ENCODE assay signal across 1 cellular context in the genomic region with DNA sequence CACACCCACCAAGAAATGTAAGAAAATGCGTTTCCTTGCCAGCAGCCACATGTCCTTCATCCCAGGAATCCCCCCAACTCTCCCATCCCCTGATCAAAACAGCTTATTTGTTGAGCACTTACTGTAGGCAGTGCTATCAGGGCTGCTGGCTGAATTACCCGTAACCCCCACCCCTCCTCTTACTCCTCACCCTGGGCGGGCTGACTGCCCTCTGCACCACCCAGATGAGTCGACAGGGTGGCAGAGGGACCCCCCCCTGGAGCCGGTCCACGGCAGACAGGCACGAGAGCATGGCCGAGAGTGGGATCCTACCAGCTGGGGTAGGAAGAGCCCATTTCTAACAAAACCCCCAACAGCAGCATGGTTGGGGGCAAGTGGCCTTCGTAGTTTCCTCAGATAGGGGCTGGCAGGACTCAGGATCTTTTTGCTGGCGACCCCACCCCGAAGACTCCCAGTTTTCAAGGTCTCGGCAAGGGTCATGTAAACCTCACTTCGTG.
A peak's percentile ranks its signal among the peaks of the same experiment; 100 is the strongest.
TF ChIP-seq lines count a peak whose summit lies in the region.

No MANE protein-coding gene starts in this region.

TF ChIP-seq in K562, 482 proteins besides CTCF, POLR2A, EP300 and RAD21 (continued from another document and continues in another):
- TF ChIP-seq, protein P1, sequence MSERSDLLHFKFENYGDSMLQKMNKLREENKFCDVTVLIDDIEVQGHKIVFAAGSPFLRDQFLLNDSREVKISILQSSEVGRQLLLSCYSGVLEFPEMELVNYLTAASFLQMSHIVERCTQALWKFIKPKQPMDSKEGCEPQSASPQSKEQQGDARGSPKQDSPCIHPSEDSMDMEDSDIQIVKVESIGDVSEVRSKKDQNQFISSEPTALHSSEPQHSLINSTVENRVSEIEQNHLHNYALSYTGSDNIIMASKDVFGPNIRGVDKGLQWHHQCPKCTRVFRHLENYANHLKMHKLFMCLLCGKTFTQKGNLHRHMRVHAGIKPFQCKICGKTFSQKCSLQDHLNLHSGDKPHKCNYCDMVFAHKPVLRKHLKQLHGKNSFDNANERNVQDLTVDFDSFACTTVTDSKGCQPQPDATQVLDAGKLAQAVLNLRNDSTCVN (CRISPR knock-in tag; IDR thresholded peaks at IDR 0.05), result no peak
- TF ChIP-seq, protein P2, sequence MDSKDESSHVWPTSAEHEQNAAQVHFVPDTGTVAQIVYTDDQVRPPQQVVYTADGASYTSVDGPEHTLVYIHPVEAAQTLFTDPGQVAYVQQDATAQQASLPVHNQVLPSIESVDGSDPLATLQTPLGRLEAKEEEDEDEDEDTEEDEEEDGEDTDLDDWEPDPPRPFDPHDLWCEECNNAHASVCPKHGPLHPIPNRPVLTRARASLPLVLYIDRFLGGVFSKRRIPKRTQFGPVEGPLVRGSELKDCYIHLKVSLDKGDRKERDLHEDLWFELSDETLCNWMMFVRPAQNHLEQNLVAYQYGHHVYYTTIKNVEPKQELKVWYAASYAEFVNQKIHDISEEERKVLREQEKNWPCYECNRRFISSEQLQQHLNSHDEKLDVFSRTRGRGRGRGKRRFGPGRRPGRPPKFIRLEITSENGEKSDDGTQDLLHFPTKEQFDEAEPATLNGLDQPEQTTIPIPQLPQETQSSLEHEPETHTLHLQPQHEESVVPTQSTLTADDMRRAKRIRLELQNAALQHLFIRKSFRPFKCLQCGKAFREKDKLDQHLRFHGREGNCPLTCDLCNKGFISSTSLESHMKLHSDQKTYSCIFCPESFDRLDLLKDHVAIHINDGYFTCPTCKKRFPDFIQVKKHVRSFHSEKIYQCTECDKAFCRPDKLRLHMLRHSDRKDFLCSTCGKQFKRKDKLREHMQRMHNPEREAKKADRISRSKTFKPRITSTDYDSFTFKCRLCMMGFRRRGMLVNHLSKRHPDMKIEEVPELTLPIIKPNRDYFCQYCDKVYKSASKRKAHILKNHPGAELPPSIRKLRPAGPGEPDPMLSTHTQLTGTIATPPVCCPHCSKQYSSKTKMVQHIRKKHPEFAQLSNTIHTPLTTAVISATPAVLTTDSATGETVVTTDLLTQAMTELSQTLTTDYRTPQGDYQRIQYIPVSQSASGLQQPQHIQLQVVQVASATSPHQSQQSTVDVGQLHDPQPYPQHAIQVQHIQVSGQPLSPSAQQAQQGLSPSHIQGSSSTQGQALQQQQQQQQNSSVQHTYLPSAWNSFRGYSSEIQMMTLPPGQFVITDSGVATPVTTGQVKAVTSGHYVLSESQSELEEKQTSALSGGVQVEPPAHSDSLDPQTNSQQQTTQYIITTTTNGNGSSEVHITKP (IDR thresholded peaks at IDR 0.05; ENCODE audit: partially characterized antibody), result no peak
- TF ChIP-seq DNMT1 (IDR thresholded peaks at IDR 0.05), result no peak
- TF ChIP-seq, protein P3, sequence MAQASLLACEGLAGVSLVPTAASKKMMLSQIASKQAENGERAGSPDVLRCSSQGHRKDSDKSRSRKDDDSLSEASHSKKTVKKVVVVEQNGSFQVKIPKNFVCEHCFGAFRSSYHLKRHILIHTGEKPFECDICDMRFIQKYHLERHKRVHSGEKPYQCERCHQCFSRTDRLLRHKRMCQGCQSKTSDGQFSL (CRISPR knock-in tag; IDR thresholded peaks at IDR 0.05), result no peak
- TF ChIP-seq, protein P3 (tag; IDR thresholded peaks at IDR 0.05), result no peak
- TF ChIP-seq ZNF507 (tag; conservative IDR thresholded peaks at IDR 0.05), result no peak
- no peak for TF ChIP-seq SIX5 (IDR thresholded peaks at IDR 0.05; ENCODE audit: borderline replicate concordance in 1 of 2, insufficient read depth in 1 of 2, low read depth in 1 of 2, low read length in 2 of 2)
- TF ChIP-seq SIN3B (IDR thresholded peaks at IDR 0.05; ENCODE audit: low read depth), result 0 out of 2 replicates have a peak, but pooled peaks have one; percentile 42
- no peak for TF ChIP-seq ZNF197 (CRISPR knock-in tag; IDR thresholded peaks at IDR 0.05; ENCODE audit: low read depth)
- TF ChIP-seq MBD2 (IDR thresholded peaks at IDR 0.05; ENCODE audit: borderline replicate concordance, low read depth), result no peak
- TF ChIP-seq ETS2 (tag; IDR thresholded peaks at IDR 0.05; ENCODE audit: borderline replicate concordance, poor library complexity, severe bottlenecking), result no peak
- TF ChIP-seq, protein P4, sequence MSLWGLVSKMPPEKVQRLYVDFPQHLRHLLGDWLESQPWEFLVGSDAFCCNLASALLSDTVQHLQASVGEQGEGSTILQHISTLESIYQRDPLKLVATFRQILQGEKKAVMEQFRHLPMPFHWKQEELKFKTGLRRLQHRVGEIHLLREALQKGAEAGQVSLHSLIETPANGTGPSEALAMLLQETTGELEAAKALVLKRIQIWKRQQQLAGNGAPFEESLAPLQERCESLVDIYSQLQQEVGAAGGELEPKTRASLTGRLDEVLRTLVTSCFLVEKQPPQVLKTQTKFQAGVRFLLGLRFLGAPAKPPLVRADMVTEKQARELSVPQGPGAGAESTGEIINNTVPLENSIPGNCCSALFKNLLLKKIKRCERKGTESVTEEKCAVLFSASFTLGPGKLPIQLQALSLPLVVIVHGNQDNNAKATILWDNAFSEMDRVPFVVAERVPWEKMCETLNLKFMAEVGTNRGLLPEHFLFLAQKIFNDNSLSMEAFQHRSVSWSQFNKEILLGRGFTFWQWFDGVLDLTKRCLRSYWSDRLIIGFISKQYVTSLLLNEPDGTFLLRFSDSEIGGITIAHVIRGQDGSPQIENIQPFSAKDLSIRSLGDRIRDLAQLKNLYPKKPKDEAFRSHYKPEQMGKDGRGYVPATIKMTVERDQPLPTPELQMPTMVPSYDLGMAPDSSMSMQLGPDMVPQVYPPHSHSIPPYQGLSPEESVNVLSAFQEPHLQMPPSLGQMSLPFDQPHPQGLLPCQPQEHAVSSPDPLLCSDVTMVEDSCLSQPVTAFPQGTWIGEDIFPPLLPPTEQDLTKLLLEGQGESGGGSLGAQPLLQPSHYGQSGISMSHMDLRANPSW (CRISPR knock-in tag; IDR thresholded peaks at IDR 0.05), result no peak
- no peak for TF ChIP-seq JUN (IDR thresholded peaks at IDR 0.05; ENCODE audit: borderline replicate concordance, low read depth, low read length)
- no peak for TF ChIP-seq JUN (CRISPR knock-in tag; IDR thresholded peaks at IDR 0.05; ENCODE audit: borderline replicate concordance)
- TF ChIP-seq, protein P5, sequence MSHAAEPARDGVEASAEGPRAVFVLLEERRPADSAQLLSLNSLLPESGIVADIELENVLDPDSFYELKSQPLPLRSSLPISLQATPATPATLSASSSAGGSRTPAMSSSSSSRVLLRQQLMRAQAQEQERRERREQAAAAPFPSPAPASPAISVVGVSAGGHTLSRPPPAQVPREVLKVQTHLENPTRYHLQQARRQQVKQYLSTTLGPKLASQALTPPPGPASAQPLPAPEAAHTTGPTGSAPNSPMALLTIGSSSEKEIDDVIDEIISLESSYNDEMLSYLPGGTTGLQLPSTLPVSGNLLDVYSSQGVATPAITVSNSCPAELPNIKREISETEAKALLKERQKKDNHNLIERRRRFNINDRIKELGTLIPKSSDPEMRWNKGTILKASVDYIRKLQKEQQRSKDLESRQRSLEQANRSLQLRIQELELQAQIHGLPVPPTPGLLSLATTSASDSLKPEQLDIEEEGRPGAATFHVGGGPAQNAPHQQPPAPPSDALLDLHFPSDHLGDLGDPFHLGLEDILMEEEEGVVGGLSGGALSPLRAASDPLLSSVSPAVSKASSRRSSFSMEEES (CRISPR knock-in tag; IDR thresholded peaks at IDR 0.05), result no peak
- no peak for TF ChIP-seq HNRNPL (IDR thresholded peaks at IDR 0.05; ENCODE audit: low read depth, low read length)
- no peak for TF ChIP-seq SIRT6 (IDR thresholded peaks at IDR 0.05; ENCODE audit: low read depth, low read length)
- TF ChIP-seq CBX2 (IDR thresholded peaks at IDR 0.05; ENCODE audit: insufficient read depth, low read length, poor library complexity, severe bottlenecking), result no peak
- no peak for TF ChIP-seq MAFF (IDR thresholded peaks at IDR 0.05; ENCODE audit: low read length)
- TF ChIP-seq ZNF584 (CRISPR knock-in tag; IDR thresholded peaks at IDR 0.05; ENCODE audit: low read depth), result no peak; the same call in 1 of the 2 replicates
- TF ChIP-seq MEIS2 (IDR thresholded peaks at IDR 0.05; ENCODE audit: partially characterized antibody), result no peak
- no peak for TF ChIP-seq ZNF644 (tag; IDR thresholded peaks at IDR 0.05; ENCODE audit: low read depth)
- TF ChIP-seq FOXA3 (CRISPR knock-in tag; conservative IDR thresholded peaks at IDR 0.05 in 1 of 2, IDR thresholded peaks at IDR 0.05 in 1 of 2), result no peak
- TF ChIP-seq, protein P6, sequence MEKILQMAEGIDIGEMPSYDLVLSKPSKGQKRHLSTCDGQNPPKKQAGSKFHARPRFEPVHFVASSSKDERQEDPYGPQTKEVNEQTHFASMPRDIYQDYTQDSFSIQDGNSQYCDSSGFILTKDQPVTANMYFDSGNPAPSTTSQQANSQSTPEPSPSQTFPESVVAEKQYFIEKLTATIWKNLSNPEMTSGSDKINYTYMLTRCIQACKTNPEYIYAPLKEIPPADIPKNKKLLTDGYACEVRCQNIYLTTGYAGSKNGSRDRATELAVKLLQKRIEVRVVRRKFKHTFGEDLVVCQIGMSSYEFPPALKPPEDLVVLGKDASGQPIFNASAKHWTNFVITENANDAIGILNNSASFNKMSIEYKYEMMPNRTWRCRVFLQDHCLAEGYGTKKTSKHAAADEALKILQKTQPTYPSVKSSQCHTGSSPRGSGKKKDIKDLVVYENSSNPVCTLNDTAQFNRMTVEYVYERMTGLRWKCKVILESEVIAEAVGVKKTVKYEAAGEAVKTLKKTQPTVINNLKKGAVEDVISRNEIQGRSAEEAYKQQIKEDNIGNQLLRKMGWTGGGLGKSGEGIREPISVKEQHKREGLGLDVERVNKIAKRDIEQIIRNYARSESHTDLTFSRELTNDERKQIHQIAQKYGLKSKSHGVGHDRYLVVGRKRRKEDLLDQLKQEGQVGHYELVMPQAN (IDR thresholded peaks at IDR 0.05; ENCODE audit: borderline replicate concordance), result 0 out of 2 replicates have a peak, but pooled peaks have one; percentile 16
- peak; percentile 29; the same call in 1 of the 2 replicates for TF ChIP-seq FOSL1 (tag; conservative IDR thresholded peaks at IDR 0.05)
- TF ChIP-seq, protein P7, sequence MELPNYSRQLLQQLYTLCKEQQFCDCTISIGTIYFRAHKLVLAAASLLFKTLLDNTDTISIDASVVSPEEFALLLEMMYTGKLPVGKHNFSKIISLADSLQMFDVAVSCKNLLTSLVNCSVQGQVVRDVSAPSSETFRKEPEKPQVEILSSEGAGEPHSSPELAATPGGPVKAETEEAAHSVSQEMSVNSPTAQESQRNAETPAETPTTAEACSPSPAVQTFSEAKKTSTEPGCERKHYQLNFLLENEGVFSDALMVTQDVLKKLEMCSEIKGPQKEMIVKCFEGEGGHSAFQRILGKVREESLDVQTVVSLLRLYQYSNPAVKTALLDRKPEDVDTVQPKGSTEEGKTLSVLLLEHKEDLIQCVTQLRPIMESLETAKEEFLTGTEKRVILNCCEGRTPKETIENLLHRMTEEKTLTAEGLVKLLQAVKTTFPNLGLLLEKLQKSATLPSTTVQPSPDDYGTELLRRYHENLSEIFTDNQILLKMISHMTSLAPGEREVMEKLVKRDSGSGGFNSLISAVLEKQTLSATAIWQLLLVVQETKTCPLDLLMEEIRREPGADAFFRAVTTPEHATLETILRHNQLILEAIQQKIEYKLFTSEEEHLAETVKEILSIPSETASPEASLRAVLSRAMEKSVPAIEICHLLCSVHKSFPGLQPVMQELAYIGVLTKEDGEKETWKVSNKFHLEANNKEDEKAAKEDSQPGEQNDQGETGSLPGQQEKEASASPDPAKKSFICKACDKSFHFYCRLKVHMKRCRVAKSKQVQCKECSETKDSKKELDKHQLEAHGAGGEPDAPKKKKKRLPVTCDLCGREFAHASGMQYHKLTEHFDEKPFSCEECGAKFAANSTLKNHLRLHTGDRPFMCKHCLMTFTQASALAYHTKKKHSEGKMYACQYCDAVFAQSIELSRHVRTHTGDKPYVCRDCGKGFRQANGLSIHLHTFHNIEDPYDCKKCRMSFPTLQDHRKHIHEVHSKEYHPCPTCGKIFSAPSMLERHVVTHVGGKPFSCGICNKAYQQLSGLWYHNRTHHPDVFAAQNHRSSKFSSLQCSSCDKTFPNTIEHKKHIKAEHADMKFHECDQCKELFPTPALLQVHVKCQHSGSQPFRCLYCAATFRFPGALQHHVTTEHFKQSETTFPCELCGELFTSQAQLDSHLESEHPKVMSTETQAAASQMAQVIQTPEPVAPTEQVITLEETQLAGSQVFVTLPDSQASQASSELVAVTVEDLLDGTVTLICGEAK (IDR thresholded peaks at IDR 0.05), result no peak
- TF ChIP-seq, protein P7 (CRISPR knock-in tag; IDR thresholded peaks at IDR 0.05), result no peak
- no peak for TF ChIP-seq ZNF77 (CRISPR knock-in tag; IDR thresholded peaks at IDR 0.05)
- TF ChIP-seq TFAM (CRISPR knock-in tag; conservative IDR thresholded peaks at IDR 0.05), result no peak
- no peak for TF ChIP-seq SLC30A9 (CRISPR knock-in tag; IDR thresholded peaks at IDR 0.05)
